Comparison of ENCODE assay signal across 8 cellular contexts in the genomic region with DNA sequence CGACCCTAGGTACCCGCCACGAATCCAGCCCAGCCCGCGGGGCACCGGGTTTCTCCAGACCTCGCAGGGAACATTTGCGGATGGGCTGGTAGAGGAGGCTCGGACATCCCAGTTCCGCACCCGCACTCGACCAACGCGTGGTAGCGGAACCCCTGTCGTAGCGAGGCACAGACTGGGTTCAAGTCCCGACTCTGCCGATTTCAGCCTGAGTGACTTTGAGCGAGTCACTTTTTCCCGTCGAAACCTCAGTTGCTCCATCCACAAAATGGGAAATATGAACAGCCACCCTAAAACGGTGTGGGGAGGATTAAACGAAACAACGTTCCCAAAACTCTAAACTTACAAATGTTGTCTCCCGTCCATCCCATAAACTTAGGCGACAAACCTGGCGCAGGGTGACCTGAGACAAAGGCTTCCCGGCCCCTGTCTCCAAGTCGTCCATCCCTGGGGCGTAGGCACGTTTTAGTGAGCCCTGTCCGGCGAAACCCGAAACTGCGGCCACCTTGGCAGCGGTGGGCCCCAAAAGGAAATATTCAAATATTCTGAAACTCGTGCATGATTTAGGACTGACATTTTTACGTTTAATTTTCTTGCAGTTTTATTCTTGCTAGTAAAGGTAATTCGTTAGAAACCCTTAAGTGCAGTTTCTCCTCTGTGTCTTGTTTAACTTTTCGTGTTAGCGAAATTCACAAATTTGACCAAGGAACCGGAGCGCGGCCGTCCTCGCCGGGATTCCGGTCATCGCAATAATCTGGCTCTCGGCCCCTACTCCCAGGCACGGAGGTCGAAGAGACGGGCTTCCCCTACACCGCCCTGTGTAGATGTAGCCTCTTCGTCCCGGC. TPM values are rescaled to one million over a fixed set of nuclear protein-coding genes. Genes with fewer than 3 reads are reported as not detected.
A peak's percentile ranks its signal among the peaks of the same experiment; 100 is the strongest.
DNase-seq lines count a peak whose midpoint lies in the region; FAIRE-seq and TF ChIP-seq lines count a peak whose summit lies in the region.

No MANE protein-coding gene starts in this region.

- H3K9me3 ChIP-seq in Caco-2 (no peaks in the 10 kb centered on the region), iPS-15b (ENCODE audit: control insufficient read depth, insufficient read depth, low read length) (no peaks in the 10 kb centered on the region)

- peak overlapping the region; percentile 95 for H3K4me3 Mint-ChIP-seq in Caco-2 (ENCODE audit: unreplicated experiment)
- H3K4me3 Mint-ChIP-seq in activated naive CD8-positive, alpha-beta T cell, result peak overlapping the region; percentile 99

- TSS peak; percentile 60 for BruUV-seq in Caco-2 (replicated peaks; lab: Mats Ljungman, UMichigan)

- H3K36me3 Mint-ChIP-seq in Caco-2 (ENCODE audit: insufficient read depth, unreplicated experiment), result peaks cover 25% of the 10 kb centered on the region
- peaks cover 4% of the 10 kb centered on the region for H3K36me3 Mint-ChIP-seq in activated naive CD8-positive, alpha-beta T cell

- H3K9me3 Mint-ChIP-seq in Caco-2 (ENCODE audit: unreplicated experiment), result no peaks in the 10 kb centered on the region
- no peaks in the 10 kb centered on the region for H3K9me3 Mint-ChIP-seq in activated naive CD8-positive, alpha-beta T cell (ENCODE audit: low read depth)

- peaks cover 24% of the 10 kb centered on the region for H3K4me1 Mint-ChIP-seq in Caco-2 (ENCODE audit: low read depth, unreplicated experiment)
- H3K4me1 Mint-ChIP-seq in activated naive CD8-positive, alpha-beta T cell (ENCODE audit: low read depth), result peaks cover 43% of the 10 kb centered on the region

- DNase-seq in Caco-2, result no peak
- no peak for DNase-seq in Jurkat, Clone E6-1 (ENCODE audit: low read depth, low spot score)
- peak; percentile 43 for DNase-seq in stimulated activated CD4-positive, alpha-beta T cell treated with anti-CD3 and anti-CD28 coated beads, Interleukin-1b, Interleukin-23, amount 100 ng/mL, for 48 hours
- DNase-seq in GM19239 (ENCODE audit: insufficient read length, low spot score), result no peak
- DNase-seq in NCI-H510A (lab: John Stamatoyannopoulos, UW), result no peak
- DNase-seq in T1000 (lab: John Stamatoyannopoulos, UW), result no peak

- H3K27me3 Mint-ChIP-seq in Caco-2 (ENCODE audit: insufficient read depth, unreplicated experiment), result no peaks in the 10 kb centered on the region
- no peaks in the 10 kb centered on the region for H3K27me3 Mint-ChIP-seq in activated naive CD8-positive, alpha-beta T cell

- H3K9ac ChIP-seq in iPS-15b (ENCODE audit: low read depth, low read length), result no peak overlapping the region

- peak overlapping the region; percentile 71 for H3K4me3 ChIP-seq in Caco-2 (ENCODE audit: low read depth, low read length)
- peak overlapping the region; percentile 95 for H3K4me3 ChIP-seq in Jurkat, Clone E6-1 (ENCODE audit: low read length)
- H3K4me3 ChIP-seq in iPS-15b (ENCODE audit: low read depth, low read length), result peak overlapping the region; percentile 67

- H3K36me3 ChIP-seq in Caco-2 (ENCODE audit: control insufficient read depth, insufficient read depth, low read length), result peaks cover 2% of the 10 kb centered on the region
- no peaks in the 10 kb centered on the region for H3K36me3 ChIP-seq in iPS-15b (ENCODE audit: control insufficient read depth, insufficient read depth, low read length)

- POLR2A ChIA-PET in Caco-2 (lab: Charles Lee), result no interaction called here

- no peak for TF ChIP-seq CTCF in Caco-2 (IDR thresholded peaks at IDR 0.05; ENCODE audit: insufficient read depth in 1 of 2, low read depth in 1 of 2, low read length in 1 of 2, severe bottlenecking in 1 of 2, unreplicated experiment in 1 of 2)

- H3K27me3 ChIP-seq in Caco-2 (replicated peaks; ENCODE audit: control insufficient read depth, insufficient read depth, low read length) (no peaks in the 10 kb centered on the region), iPS-15b (ENCODE audit: control insufficient read depth, insufficient read depth, low read length) (peaks cover 75% of the 10 kb centered on the region)

- H3K27ac Mint-ChIP-seq in Caco-2 (ENCODE audit: unreplicated experiment), result peak overlapping the region; percentile 81
- H3K27ac Mint-ChIP-seq in activated naive CD8-positive, alpha-beta T cell, result peak overlapping the region; percentile 100

- H3K4me1 ChIP-seq in Caco-2 (peaks cover 39% of the 10 kb centered on the region), iPS-15b (ENCODE audit: control insufficient read depth, insufficient read depth, low read length) (peaks cover 29% of the 10 kb centered on the region)

- FAIRE-seq in GM19239 (lab: Jason Lieb, UNC), result no peak

- CTCF ChIA-PET in Caco-2 (lab: Charles Lee), result no interaction called here

- intact Hi-C loops in Caco-2 (cut with micrococcal nuclease; ENCODE audit: unreplicated experiment), result loop anchor here (2.0 to 10.0 kb wide), 2 partner anchors 16 to 988 kb away; no protein-coding TSS in a partner anchor

RNA-seq across cellular contexts. Expression of a gene that starts 2.0 kb away (rescaled TPM):
- total RNA-seq in Caco-2 (2022), result 69.7 and 72.5 TPM in 2 replicates
- 79.5 TPM for polyA plus RNA-seq in Jurkat, Clone E6-1 (2012; ENCODE audit: insufficient read depth, insufficient read length)

RNA-seq across cellular contexts. Expression of a gene that starts 27.0 kb away (rescaled TPM):
- 16.6 and 18.3 TPM in 2 replicates for total RNA-seq in Caco-2 (2022)
- 93.8 TPM for polyA plus RNA-seq in Jurkat, Clone E6-1 (2012; ENCODE audit: insufficient read depth, insufficient read length)

RNA-seq across cellular contexts. Expression of a gene that starts 28.4 kb away (rescaled TPM):
- total RNA-seq in Caco-2 (2022), result 17.1 and 19.1 TPM in 2 replicates
- polyA plus RNA-seq in Jurkat, Clone E6-1 (2012; ENCODE audit: insufficient read depth, insufficient read length), result 22.9 TPM

RNA-seq across cellular contexts. Expression of a gene that starts 45.0 kb away (rescaled TPM):
- 91.3 and 95.1 TPM in 2 replicates for total RNA-seq in Caco-2 (2022)
- 29.7 TPM for polyA plus RNA-seq in Jurkat, Clone E6-1 (2012; ENCODE audit: insufficient read depth, insufficient read length)

RNA-seq across cellular contexts. Expression of a gene that starts 49.4 kb away (rescaled TPM):
- total RNA-seq in Caco-2 (2022), result 427 and 465 TPM in 2 replicates
- 537 TPM for polyA plus RNA-seq in Jurkat, Clone E6-1 (2012; ENCODE audit: insufficient read depth, insufficient read length)
